20 cellular contexts compared by ENCODE assay signal in genomic region chr1:41659159-41659495, GRCh38.
A peak's percentile ranks its signal among the peaks of the same experiment; 100 is the strongest.
DNase-seq lines count a peak whose midpoint lies in the region; ATAC-seq, FAIRE-seq and TF ChIP-seq lines count a peak whose summit lies in the region.
"Had no signal": no experiment of that assay in that cellular context is flagged by ENCODE, and none has a peak within 500 bp of the region (broad histone marks: within the 10 kb centered on the region; RNA-seq: fewer than 3 reads in every experiment).

No MANE protein-coding gene starts in this region.

- no peak overlapping the region for H3K4me3 ChIP-seq in BLaER1 treated with 17β-estradiol and CSF1 and Interleukin-3, amounts not matched to agents 10 nM and 100 nM
- peak overlapping the region; percentile 18; the same call in 1 of the 2 replicates for H3K4me3 ChIP-seq in SK-N-MC
- H3K4me3 ChIP-seq: psoas muscle, suprapubic skin had no signal

- peak overlapping the region; percentile 76 to 99 (median 97) for H3K4me2 ChIP-seq in BLaER1 treated with 17β-estradiol and CSF1 and Interleukin-3, amounts not matched to agents 10 nM and 100 nM

- POLR2A ChIA-PET in activated CD8-positive, alpha-beta T cell treated with anti-CD3 and anti-CD28 coated beads for 36 hours (lab: Charles Lee), result interaction anchor here (1.3 to 6.3 kb wide), 3 partner anchors 11 to 18 kb away, joined by 3 to 31 read pairs (median 11); no protein-coding TSS in a partner anchor
- POLR2A ChIA-PET in activated CD8-positive, alpha-beta T cell treated with anti-CD3 and anti-CD28 coated beads, Interleukin-2, amount 10 ng/mL, durations not matched to agents 7 days and 5 days (lab: Charles Lee), result interaction anchor here (3.3 kb wide), 1 partner anchor 20 kb away, joined by 9 read pairs; no protein-coding TSS in a partner anchor

- H3K27me3 Mint-ChIP-seq in activated CD8-positive, alpha-beta T cell treated with anti-CD3 and anti-CD28 coated beads for 36 hours, result no peaks in the 10 kb centered on the region
- H3K27me3 Mint-ChIP-seq in activated CD8-positive, alpha-beta T cell treated with anti-CD3 and anti-CD28 coated beads, Interleukin-2, amount 10 ng/mL, durations not matched to agents 7 days and 5 days (ENCODE audit: low read depth), result no peaks in the 10 kb centered on the region
- peaks cover 42% of the 10 kb centered on the region for H3K27me3 Mint-ChIP-seq in neural crest cell (ENCODE audit: low read depth)

- TF ChIP-seq CTCF in activated CD8-positive, alpha-beta T cell treated with anti-CD3 and anti-CD28 coated beads for 36 hours (IDR thresholded peaks at IDR 0.05), result no peak
- TF ChIP-seq CTCF in neural crest cell (conservative IDR thresholded peaks at IDR 0.05), result no peak

- peak overlapping the region; percentile 89 for H3K27ac Mint-ChIP-seq in activated CD8-positive, alpha-beta T cell treated with anti-CD3 and anti-CD28 coated beads for 36 hours
- no peak overlapping the region for H3K27ac Mint-ChIP-seq in activated CD8-positive, alpha-beta T cell treated with anti-CD3 and anti-CD28 coated beads, Interleukin-2, amount 10 ng/mL, durations not matched to agents 7 days and 5 days
- no peak overlapping the region for H3K27ac Mint-ChIP-seq in neural crest cell (ENCODE audit: unreplicated experiment)

- H3K9me3 ChIP-seq in BLaER1 treated with 17β-estradiol and CSF1 and Interleukin-3, amounts not matched to agents 10 nM and 100 nM (replicated peaks in 1 of 11), result no peaks in the 10 kb centered on the region
- no peaks in the 10 kb centered on the region for H3K9me3 ChIP-seq in SK-N-MC (ENCODE audit: low read depth, low read length)
- H3K9me3 ChIP-seq: psoas muscle, suprapubic skin had no signal

- no peak overlapping the region for H3K27ac ChIP-seq in BLaER1 treated with 17β-estradiol and CSF1 and Interleukin-3, amounts not matched to agents 10 nM and 100 nM
- no peak overlapping the region for H3K27ac ChIP-seq in SK-N-MC
- H3K27ac ChIP-seq: psoas muscle, suprapubic skin had no signal

- no peak overlapping the region for H3K9ac ChIP-seq in BLaER1 treated with 17β-estradiol and CSF1 and Interleukin-3, amounts not matched to agents 10 nM and 100 nM
- no peak overlapping the region for H3K9ac ChIP-seq in SK-N-MC (ENCODE audit: insufficient read length)

- intact Hi-C loops in activated CD8-positive, alpha-beta T cell treated with anti-CD3 and anti-CD28 coated beads for 36 hours (cut with micrococcal nuclease), result no loop called here

- CTCF ChIA-PET in activated CD8-positive, alpha-beta T cell treated with anti-CD3 and anti-CD28 coated beads for 36 hours (lab: Charles Lee), result interaction anchor here (0.8 to 3.5 kb wide), 7 partner anchors 9 to 145 kb away, joined by 3 to 12 read pairs (median 5); no protein-coding TSS in a partner anchor
- CTCF ChIA-PET in activated CD8-positive, alpha-beta T cell treated with anti-CD3 and anti-CD28 coated beads, Interleukin-2, amount 10 ng/mL, durations not matched to agents 7 days and 5 days (lab: Charles Lee), result interaction anchor here (0.8 to 5.2 kb wide), 12 partner anchors 8 to 203 kb away, joined by 3 to 31 read pairs (median 4); no protein-coding TSS in a partner anchor

- peak overlapping the region; percentile 96 for H3K4me3 Mint-ChIP-seq in activated CD8-positive, alpha-beta T cell treated with anti-CD3 and anti-CD28 coated beads for 36 hours
- H3K4me3 Mint-ChIP-seq in activated CD8-positive, alpha-beta T cell treated with anti-CD3 and anti-CD28 coated beads, Interleukin-2, amount 10 ng/mL, durations not matched to agents 7 days and 5 days, result no peak overlapping the region
- peak overlapping the region; percentile 39 for H3K4me3 Mint-ChIP-seq in neural crest cell

- FAIRE-seq in frontal cortex (lab: Jason Lieb, UNC), result no peak

- H3K27me3 ChIP-seq in BLaER1 treated with 17β-estradiol and CSF1 and Interleukin-3, amounts not matched to agents 10 nM and 100 nM, result peaks cover 0 to 3% (median 0%) of the 10 kb centered on the region in 11 experiments; a peak in 1 of 22 replicates
- H3K27me3 ChIP-seq: suprapubic skin had no signal

- peaks cover 70% of the 10 kb centered on the region for H3K4me1 Mint-ChIP-seq in activated CD8-positive, alpha-beta T cell treated with anti-CD3 and anti-CD28 coated beads for 36 hours (ENCODE audit: low read depth)
- peaks cover 76% of the 10 kb centered on the region for H3K4me1 Mint-ChIP-seq in activated CD8-positive, alpha-beta T cell treated with anti-CD3 and anti-CD28 coated beads, Interleukin-2, amount 10 ng/mL, durations not matched to agents 7 days and 5 days (ENCODE audit: low read depth)
- peaks cover 16% of the 10 kb centered on the region for H3K4me1 Mint-ChIP-seq in neural crest cell

- H3K36me3 Mint-ChIP-seq in activated CD8-positive, alpha-beta T cell treated with anti-CD3 and anti-CD28 coated beads for 36 hours (ENCODE audit: low read depth), result peaks cover 57% of the 10 kb centered on the region
- H3K36me3 Mint-ChIP-seq in activated CD8-positive, alpha-beta T cell treated with anti-CD3 and anti-CD28 coated beads, Interleukin-2, amount 10 ng/mL, durations not matched to agents 7 days and 5 days (ENCODE audit: low read depth), result peaks cover 4% of the 10 kb centered on the region
- H3K36me3 Mint-ChIP-seq in neural crest cell (ENCODE audit: low read depth), result no peaks in the 10 kb centered on the region

- no peak for ATAC-seq in activated CD8-positive, alpha-beta T cell treated with anti-CD3 and anti-CD28 coated beads for 36 hours
- ATAC-seq in activated CD8-positive, alpha-beta T cell treated with anti-CD3 and anti-CD28 coated beads, Interleukin-2, amount 10 ng/mL, durations not matched to agents 7 days and 5 days, result no peak
- no peak for ATAC-seq in GM21367 (IDR thresholded peaks at IDR 0.05; ENCODE audit: unreplicated experiment)
- ATAC-seq: Panc1, psoas muscle had no signal

- 0 out of 22 replicates have a peak, but pooled peaks cover 0 to 5% (median 0%) of the 10 kb centered on the region in 11 experiments for H3K36me3 ChIP-seq in BLaER1 treated with 17β-estradiol and CSF1 and Interleukin-3, amounts not matched to agents 10 nM and 100 nM
- H3K36me3 ChIP-seq in SK-N-MC (ENCODE audit: insufficient read depth, low read length), result no peaks in the 10 kb centered on the region
- H3K36me3 ChIP-seq: suprapubic skin had no signal

- no peak for DNase-seq in activated CD8-positive, alpha-beta T cell treated with anti-CD3 and anti-CD28 coated beads for 36 hours
- DNase-seq in activated CD8-positive, alpha-beta T cell treated with anti-CD3 and anti-CD28 coated beads, Interleukin-2, amount 10 ng/mL, durations not matched to agents 7 days and 5 days, result no peak
- DNase-seq in SK-N-MC (ENCODE audit: low read depth, low spot score) (no peak), neural crest cell (ENCODE audit: low read depth, low spot score) (no peak), frontal cortex (ENCODE audit: low spot score in 2 of 2) (no peak), NCI-H510A treated with DMSO at 0.1 percent for 48 hours (lab: John Stamatoyannopoulos, UW) (no peak)
- DNase-seq: ACHN; activated CD4-positive, alpha-beta T cell treated with anti-CD3 and anti-CD28 coated beads for 4 hours; H7; KG1; mammary epithelial cell; MV-4-11; NCI-H1694; NCI-H2171; NK-92 treated with Interleukin-12 subunit alpha and Interleukin-12 subunit beta, amount 100 ng/mL, for 24 hours; psoas muscle had no signal

- H3K4me1 ChIP-seq in BLaER1 treated with 17β-estradiol and CSF1 and Interleukin-3, amounts not matched to agents 10 nM and 100 nM, result peaks cover 86 to 93% (median 91%) of the 10 kb centered on the region in 10 experiments

- no peaks in the 10 kb centered on the region for H3K9me3 Mint-ChIP-seq in activated CD8-positive, alpha-beta T cell treated with anti-CD3 and anti-CD28 coated beads for 36 hours
- H3K9me3 Mint-ChIP-seq in activated CD8-positive, alpha-beta T cell treated with anti-CD3 and anti-CD28 coated beads, Interleukin-2, amount 10 ng/mL, durations not matched to agents 7 days and 5 days (ENCODE audit: insufficient read depth), result no peaks in the 10 kb centered on the region
- no peaks in the 10 kb centered on the region for H3K9me3 Mint-ChIP-seq in neural crest cell

- peaks cover 0 to 68% (median 22%) of the 10 kb centered on the region in 11 experiments; a peak in 10 of 22 replicates for H4K20me1 ChIP-seq in BLaER1 treated with 17β-estradiol and CSF1 and Interleukin-3, amounts not matched to agents 10 nM and 100 nM
